2 cellular contexts compared by ENCODE assay signal in genomic region chr14:61733972-61734371, GRCh38.
TF ChIP-seq lines count a peak whose summit lies in the region.

No MANE protein-coding gene starts in this region.

TF ChIP-seq in SK-N-SH, 30 proteins besides CTCF, POLR2A, EP300 and RAD21:
- TF ChIP-seq USF2 (IDR thresholded peaks at IDR 0.05; ENCODE audit: borderline replicate concordance, low read depth, low read length), result no peak
- no peak for TF ChIP-seq REST (IDR thresholded peaks at IDR 0.05; ENCODE audit: low read depth, low read length)
- TF ChIP-seq GABPA (IDR thresholded peaks at IDR 0.05; ENCODE audit: low read depth), result no peak
- TF ChIP-seq POLR2AphosphoS5 (IDR thresholded peaks at IDR 0.05; ENCODE audit: low read depth, low read length), result no peak
- TF ChIP-seq FOXM1 (IDR thresholded peaks at IDR 0.05; ENCODE audit: low read depth), result no peak
- TF ChIP-seq IRF3 (IDR thresholded peaks at IDR 0.05; ENCODE audit: low read depth, low read length), result no peak
- no peak for TF ChIP-seq JUND (IDR thresholded peaks at IDR 0.05)
- TF ChIP-seq ELF1 (IDR thresholded peaks at IDR 0.05), result no peak
- TF ChIP-seq RCOR1 (IDR thresholded peaks at IDR 0.05; ENCODE audit: low read length), result no peak
- TF ChIP-seq MEF2A (IDR thresholded peaks at IDR 0.05; ENCODE audit: borderline replicate concordance, low read depth), result no peak
- TF ChIP-seq NRF1 (IDR thresholded peaks at IDR 0.05; ENCODE audit: low read depth, low read length), result no peak
TF ChIP-seq in SK-N-SH: peak in this region for 0.

TF ChIP-seq in SK-N-SH treated with all-trans-retinoic acid at 6 μM for 48 hours, 23 proteins besides CTCF, POLR2A, EP300 and RAD21:
- TF ChIP-seq ISL1 (CRISPR knock-in tag; IDR thresholded peaks at IDR 0.05) (no peak), ZC3H10 (CRISPR knock-in tag; IDR thresholded peaks at IDR 0.05) (no peak), GLIS3 (CRISPR knock-in tag; IDR thresholded peaks at IDR 0.05) (no peak), CSRNP3 (CRISPR knock-in tag; IDR thresholded peaks at IDR 0.05) (no peak), BACH2 (CRISPR knock-in tag; IDR thresholded peaks at IDR 0.05; ENCODE audit: borderline replicate concordance) (no peak), POU6F1 (CRISPR knock-in tag; IDR thresholded peaks at IDR 0.05; ENCODE audit: borderline replicate concordance, low read depth) (no peak), CREB5 (CRISPR knock-in tag; IDR thresholded peaks at IDR 0.05; ENCODE audit: low read depth) (no peak), OSR1 (CRISPR knock-in tag; IDR thresholded peaks at IDR 0.05) (no peak), TOX (CRISPR knock-in tag; IDR thresholded peaks at IDR 0.05; ENCODE audit: borderline replicate concordance) (no peak), TCF4 (CRISPR knock-in tag; IDR thresholded peaks at IDR 0.05; ENCODE audit: borderline replicate concordance) (no peak), ZNF565 (CRISPR knock-in tag; conservative IDR thresholded peaks at IDR 0.05; ENCODE audit: low read depth) (no peak), TSHZ2 (CRISPR knock-in tag; IDR thresholded peaks at IDR 0.05) (no peak), ZNF8 (CRISPR knock-in tag; IDR thresholded peaks at IDR 0.05) (no peak)
TF ChIP-seq in SK-N-SH treated with all-trans-retinoic acid at 6 μM for 48 hours: peak in this region for 0.
